Comparison of ENCODE assay signal across 24 cellular contexts in the genomic region with DNA sequence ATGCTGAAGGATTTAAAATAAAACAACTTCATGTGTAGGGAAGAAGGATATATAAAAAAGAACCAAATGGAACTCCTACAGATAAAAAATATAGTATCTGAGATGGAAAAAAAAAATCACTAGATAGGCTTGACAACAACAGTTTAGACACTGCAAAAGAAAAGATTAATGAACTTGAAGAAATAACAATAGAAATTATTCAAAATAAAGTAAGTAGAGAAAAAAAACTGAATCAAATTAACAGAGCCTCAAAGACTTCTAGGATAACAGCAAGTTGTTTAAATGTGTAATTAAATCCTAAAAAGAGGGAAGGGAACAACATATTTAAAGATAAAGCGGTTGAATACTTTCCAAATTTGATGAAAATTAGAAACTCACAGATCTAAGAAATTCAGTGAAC.
"Had no signal": no experiment of that assay in that cellular context is flagged by ENCODE, and none has a peak within 500 bp of the region (broad histone marks: within the 10 kb centered on the region; RNA-seq: fewer than 3 reads in every experiment).

No MANE protein-coding gene starts in this region.

- H3K79me2 ChIP-seq: parathyroid adenoma had no signal

- H3K4me3 ChIP-seq: neural progenitor cell, ovary, psoas muscle, right lobe of liver, sigmoid colon, stomach, thoracic aorta, thyroid gland, tibial nerve, upper lobe of right lung, uterus had no signal

- H3K9me3 ChIP-seq: ovary, right lobe of liver, thoracic aorta, thyroid gland, upper lobe of right lung had no signal

- H2AFZ ChIP-seq: neural progenitor cell, parathyroid adenoma had no signal

- H3K9ac ChIP-seq: neural progenitor cell, parathyroid adenoma had no signal

- H3K4me1 ChIP-seq: neural progenitor cell, parathyroid adenoma, psoas muscle, right lobe of liver, sigmoid colon, stomach, thyroid gland, tibial nerve, upper lobe of right lung, uterus had no signal

- H3K27ac ChIP-seq: neural progenitor cell, ovary, parathyroid adenoma, psoas muscle, right lobe of liver, sigmoid colon, stomach, thoracic aorta, thyroid gland, tibial nerve, upper lobe of right lung, uterus had no signal

- H3K36me3 ChIP-seq: neural progenitor cell, ovary, right lobe of liver, sigmoid colon, stomach, thoracic aorta, thyroid gland, tibial nerve, upper lobe of right lung, uterus had no signal

- ATAC-seq: natural killer cell; psoas muscle; right cardiac atrium; right lobe of liver; stimulated activated effector memory CD8-positive, alpha-beta T cell treated with anti-CD3 and anti-CD28 coated beads, Interleukin-12 subunit alpha, Interleukin-12 subunit beta, amount 100 ng/mL, for 72 hours; stimulated activated naive B cell treated with anti-CD40 and anti-IgM and Interleukin-4, amounts not matched to agents 10 μg/mL and 1 μg/mL and 100 μg/mL, for 72 hours; upper lobe of right lung had no signal

- FAIRE-seq: small intestine had no signal

- H3K4me2 ChIP-seq: neural progenitor cell had no signal

- H3K27me3 ChIP-seq: neural progenitor cell, ovary, sigmoid colon, stomach, thyroid gland, tibial nerve, upper lobe of right lung, uterus had no signal

- DNase-seq: natural killer cell; occipital lobe; ovary; posterior cingulate gyrus; psoas muscle; right cardiac atrium; right lobe of liver; sigmoid colon; small intestine; stimulated activated CD4-positive, alpha-beta T cell treated with anti-CD3 and anti-CD28 coated beads, Interleukin-15, amount 100 ng/mL, for 24 hours; stimulated activated CD4-positive, alpha-beta T cell treated with anti-CD3 and anti-CD28 coated beads, Interleukin-2, amount 100 ng/mL, for 24 hours; stimulated activated CD4-positive, alpha-beta T cell treated with anti-CD3 and anti-CD28 coated beads, Interleukin-2, amount 100 ng/mL, for 48 hours; stimulated activated CD4-positive, alpha-beta T cell treated with anti-CD3 and anti-CD28 coated beads, Interleukin-4, amount 100 ng/mL, for 24 hours; stimulated activated naive B cell treated with anti-CD40 and anti-IgM and Interleukin-4, amounts not matched to agents 10 μg/mL and 1 μg/mL and 100 μg/mL, for 72 hours; stimulated activated naive CD4-positive, alpha-beta T cell treated with Interleukin-2 at 50 U/mL for 16 hours; stomach; thyroid gland; upper lobe of right lung; uterus had no signal
